Comparison of ENCODE assay signal across 13 cellular contexts in the genomic region with DNA sequence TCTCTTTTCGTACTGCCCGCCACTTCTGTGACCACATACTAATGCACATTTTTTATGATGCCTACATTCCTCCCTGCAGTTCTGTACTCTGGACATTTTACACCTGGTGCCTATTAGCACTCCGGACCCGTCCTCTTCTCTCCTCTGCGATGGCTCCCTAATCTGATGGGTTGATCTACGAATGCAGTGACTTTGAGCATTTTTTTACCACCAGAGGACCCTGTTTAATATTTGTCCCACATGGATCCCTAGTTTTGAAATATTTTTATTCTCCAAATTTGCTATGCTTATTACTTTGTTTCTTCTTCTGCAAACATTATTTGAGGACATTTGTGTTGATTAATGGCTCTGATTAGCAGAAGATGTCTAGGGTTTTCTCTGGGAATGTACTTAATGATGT. TPM values are rescaled to one million over a fixed set of nuclear protein-coding genes. Genes with fewer than 3 reads are reported as not detected.
A peak's percentile ranks its signal among the peaks of the same experiment; 100 is the strongest.
DNase-seq lines count a peak whose midpoint lies in the region; ATAC-seq and TF ChIP-seq lines count a peak whose summit lies in the region.
"Had no signal": no experiment of that assay in that cellular context is flagged by ENCODE, and none has a peak within 500 bp of the region (broad histone marks: within the 10 kb centered on the region; RNA-seq: fewer than 3 reads in every experiment).

No MANE protein-coding gene starts in this region.

- peaks cover 15% of the 10 kb centered on the region for H3K79me2 ChIP-seq in mammary epithelial cell (ENCODE audit: insufficient read depth, low read length)

- in situ Hi-C loops in mammary epithelial cell (cut with MboI; ENCODE audit: low sequenced_read_pairs in 2 of 2), result loop anchor here (5.0 to 25.0 kb wide), 4 partner anchors 143 to 236 kb away; partner anchors contain the start of gene MYBPH (in 1 of the 2)

- ATAC-seq in mucosa of descending colon, result no peak

- H3K4me1 ChIP-seq in mammary epithelial cell (ENCODE audit: insufficient read depth, low read length) (peaks cover 7% of the 10 kb centered on the region), mucosa of descending colon (ENCODE audit: low read depth) (peaks cover 5% of the 10 kb centered on the region)

- peak overlapping the region; percentile 1 to 7 (median 7) for H3K4me3 Mint-ChIP-seq in nephron

- no peaks in the 10 kb centered on the region for H4K20me1 ChIP-seq in mammary epithelial cell (ENCODE audit: insufficient read depth, low read length)

- H3K4me2 ChIP-seq in mammary epithelial cell (ENCODE audit: insufficient read depth, low read depth, low read length), result no peak overlapping the region

- no peak overlapping the region for H3K4me3 ChIP-seq in GM12864 (ENCODE audit: low read depth, low read length)
- H3K4me3 ChIP-seq in mammary epithelial cell (replicated peaks in 1 of 3; ENCODE audit: insufficient read depth in 1 of 3, low read depth in 2 of 3, low read length in 3 of 3), result no peak overlapping the region
- no peak overlapping the region for H3K4me3 ChIP-seq in mucosa of descending colon
- H3K4me3 ChIP-seq: thoracic aorta had no signal

- H2AFZ ChIP-seq in mammary epithelial cell (ENCODE audit: low read depth, low read length), result no peak overlapping the region

- intact Hi-C loops in mammary epithelial cell (cut with micrococcal nuclease) (no loop called here), mucosa of descending colon (cut with DNase I, micrococcal nuclease) (no loop called here)

- BruUV-seq in mammary epithelial cell (replicated peaks; lab: Mats Ljungman, UMichigan), result no TSS peak

- peaks cover 14% of the 10 kb centered on the region for H3K27me3 Mint-ChIP-seq in nephron (ENCODE audit: low read depth)

- peak overlapping the region; percentile 10 to 50 (median 28) for H3K27ac Mint-ChIP-seq in nephron

- no peak overlapping the region for H3K27ac ChIP-seq in mammary epithelial cell (ENCODE audit: insufficient read depth, low read depth, low read length)
- H3K27ac ChIP-seq: thoracic aorta had no signal

- CTCF ChIA-PET in mammary epithelial cell (lab: Charles Lee; ENCODE audit: low non-redundant PET), result no interaction called here

- DNase-seq in GM12864 (ENCODE audit: low read depth) (no peak), Kasumi-1 (lab: John Stamatoyannopoulos, UW) (peak; percentile 31 to 55), mammary epithelial cell (no peak), NCI-H1436 treated with DMSO at 0.1 percent for 48 hours (lab: John Stamatoyannopoulos, UW) (no peak), SK-N-DZ (ENCODE audit: low spot score) (no peak), NOMO-1 (lab: John Stamatoyannopoulos, UW; ENCODE audit: unreplicated experiment in 2 of 2) (no peak), mucosa of descending colon (no peak)
- DNase-seq: activated T-cell treated with anti-CD3 and anti-CD28 coated beads for 4 hours, aorta, NCI-H2029 had no signal

- H3K9me3 ChIP-seq in mammary epithelial cell (replicated peaks; ENCODE audit: insufficient read depth, low read length), result no peaks in the 10 kb centered on the region
- no peaks in the 10 kb centered on the region for H3K9me3 ChIP-seq in mucosa of descending colon
- H3K9me3 ChIP-seq: thoracic aorta had no signal

- 95% methylated on average over 6 of the region's 6 CpGs for WGBS in mammary epithelial cell (ENCODE audit: low coverage, missing lambda C conversion rate)

- H3K9me3 Mint-ChIP-seq in nephron, result no peaks in the 10 kb centered on the region

- H3K36me3 ChIP-seq in mammary epithelial cell (ENCODE audit: insufficient read depth, low read length) (no peaks in the 10 kb centered on the region), mucosa of descending colon (ENCODE audit: low read depth) (no peaks in the 10 kb centered on the region)
- H3K36me3 ChIP-seq: thoracic aorta had no signal

- H3K9ac ChIP-seq in mammary epithelial cell (ENCODE audit: insufficient read depth, low read length), result no peak overlapping the region

- dilution Hi-C loops in mammary epithelial cell (cut with HindIII; ENCODE audit: low sequenced_read_pairs), result loop anchor here (10.0 kb wide), 2 partner anchors 193 to 233 kb away; partner anchors contain the start of gene CHIT1

- peak; percentile 46 for TF ChIP-seq CTCF in GM12864 (IDR thresholded peaks at IDR 0.05; ENCODE audit: low read depth, low read length, missing control alignments)
- peak; percentile 50 to 54 for TF ChIP-seq CTCF in mammary epithelial cell (conservative IDR thresholded peaks at IDR 0.05 in 1 of 2, IDR thresholded peaks at IDR 0.05 in 1 of 2; ENCODE audit: extremely low read depth in 1 of 2, insufficient read depth in 1 of 2, low read depth in 1 of 2, low read length in 2 of 2)
- peak in 2 of 3 experiments; percentile 24 to 42 for TF ChIP-seq CTCF in nephron (IDR thresholded peaks at IDR 0.05; ENCODE audit: unreplicated experiment in 3 of 3)
- no peak for TF ChIP-seq CTCF in mucosa of descending colon (IDR thresholded peaks at IDR 0.05)

- H3K27me3 ChIP-seq in mammary epithelial cell (ENCODE audit: insufficient read depth, low read length), result no peaks in the 10 kb centered on the region

- no peaks in the 10 kb centered on the region for H3K36me3 Mint-ChIP-seq in nephron (ENCODE audit: low read depth)

- peaks cover 64% of the 10 kb centered on the region for H3K4me1 Mint-ChIP-seq in nephron

RNA-seq across cellular contexts. Expression of gene PPFIA4, which starts 5.2 kb away (rescaled TPM):
- 1 to 10 TPM; 8.2 to 8.3 TPM for total RNA-seq in mammary epithelial cell
- polyA plus RNA-seq in mammary epithelial cell, result 4.7 TPM
- 7.1 TPM for polyA minus RNA-seq in mammary epithelial cell
- 0.83 and 0.97 TPM in 2 replicates for polyA plus RNA-seq in SK-N-DZ (2014; cell fraction: cytosol; rRNA removed)
- polyA plus RNA-seq in SK-N-DZ (2014; cell fraction: nucleus; rRNA removed), result 20.8 and 22.8 TPM in 2 replicates
- total RNA-seq in mucosa of descending colon, result 1 to 10 TPM in 1 of 3 donors, under 1 TPM in 2; 0.43 to 4.0 (median 0.60) TPM

RNA-seq across cellular contexts. Expression of gene TMEM183A, which starts 24.3 kb away (rescaled TPM):
- 10 to 100 TPM; 58.1 to 97.4 TPM for total RNA-seq in mammary epithelial cell
- polyA plus RNA-seq in mammary epithelial cell, result 80.8 TPM
- 140 TPM for polyA minus RNA-seq in mammary epithelial cell
- 82.7 and 88.3 TPM in 2 replicates for polyA plus RNA-seq in SK-N-DZ (2014; cell fraction: cytosol; rRNA removed)
- polyA plus RNA-seq in SK-N-DZ (2014; cell fraction: nucleus; rRNA removed), result 97.1 and 135 TPM in 2 replicates
- 100 to 1,000 TPM in 1 of 3 donors, 10 to 100 TPM in 2; 73.9 to 108 (median 93.2) TPM for total RNA-seq in mucosa of descending colon

RNA-seq across cellular contexts. Expression of gene MYOG, which starts 54.3 kb away (rescaled TPM):
- total RNA-seq in mammary epithelial cell (not detected), mucosa of descending colon (not detected)
- not detected for polyA plus RNA-seq in mammary epithelial cell
- polyA minus RNA-seq in mammary epithelial cell, result not detected
- 2.4 and 3.5 TPM in 2 replicates for polyA plus RNA-seq in SK-N-DZ (2014; cell fraction: cytosol; rRNA removed)
- 0.22 and 1.6 TPM in 2 replicates for polyA plus RNA-seq in SK-N-DZ (2014; cell fraction: nucleus; rRNA removed)
- total RNA-seq: aorta, Daoy, thoracic aorta had no signal
- polyA plus RNA-seq: aorta had no signal

Comparison
In these comparisons a context has a peak if more than half of its experiments do, and no peak if none do; other contexts are left out.
1. DNase-seq: peak in Kasumi-1 (2 of 2); none in GM12864 (single experiment), mammary epithelial cell (single experiment), NCI-H1436 treated with DMSO at 0.1 percent for 48 hours (single experiment), SK-N-DZ (single experiment), NOMO-1 (0 of 2) and mucosa of descending colon (0 of 3).